8 cellular contexts compared by ENCODE assay signal in genomic region chr3:28916713-28917499, GRCh38.
DNase-seq lines count a peak whose midpoint lies in the region; ATAC-seq and TF ChIP-seq lines count a peak whose summit lies in the region.

No MANE protein-coding gene starts in this region.

- no peak overlapping the region for H2AFZ ChIP-seq in MM.1S (ENCODE audit: low read length)

- no peaks in the 10 kb centered on the region for H3K9me2 ChIP-seq in MM.1S (replicated peaks; ENCODE audit: insufficient read depth, low read length)

- H3K27ac Mint-ChIP-seq in activated CD4-positive, alpha-beta T cell treated with anti-CD3 and anti-CD28 coated beads, Interleukin-2, amount 10 ng/mL, durations not matched to agents 24 days and 14 days: no peak overlapping the region

- peaks cover 45% of the 10 kb centered on the region for H3K4me1 ChIP-seq in MM.1S (ENCODE audit: low read length)
- peaks cover 11% of the 10 kb centered on the region for H3K4me1 ChIP-seq in adipocyte (ENCODE audit: control insufficient read depth, insufficient read depth, low read length)
- peaks cover 0 to 27% (median 10%) of the 10 kb centered on the region in 9 donors for H3K4me1 ChIP-seq in heart right ventricle

- peaks cover 11% of the 10 kb centered on the region for H3K4me1 Mint-ChIP-seq in activated CD4-positive, alpha-beta T cell treated with anti-CD3 and anti-CD28 coated beads, Interleukin-2, amount 10 ng/mL, durations not matched to agents 24 days and 14 days

- H3K9ac ChIP-seq in MM.1S (ENCODE audit: low read length) (no peak overlapping the region), adipocyte (ENCODE audit: low read length) (peak overlapping the region; percentile 56)

- H3K27me3 Mint-ChIP-seq in activated CD4-positive, alpha-beta T cell treated with anti-CD3 and anti-CD28 coated beads, Interleukin-2, amount 10 ng/mL, durations not matched to agents 24 days and 14 days: peaks cover 7% of the 10 kb centered on the region

- peak; percentile 76 for DNase-seq in activated CD4-positive, alpha-beta T cell treated with anti-CD3 and anti-CD28 coated beads, Interleukin-2, amount 10 ng/mL, durations not matched to agents 24 days and 14 days
- DNase-seq in activated CD4-positive, alpha-beta T cell treated with anti-CD3 and anti-CD28 coated beads, Interleukin-2, amount 50 U/mL, for 1 hour: no peak
- DNase-seq in H7 (peak; percentile 21), MM.1S (peak; percentile 95), adipocyte (ENCODE audit: low read depth) (peak; percentile 79), heart right ventricle (peak; percentile 33 to 84), putamen (ENCODE audit: low spot score) (peak; percentile 83), NCI-H187 treated with DMSO at 0.1 percent for 48 hours (lab: John Stamatoyannopoulos, UW) (no peak)

- no peaks in the 10 kb centered on the region for H3K9me3 Mint-ChIP-seq in activated CD4-positive, alpha-beta T cell treated with anti-CD3 and anti-CD28 coated beads, Interleukin-2, amount 10 ng/mL, durations not matched to agents 24 days and 14 days

- TF ChIP-seq CTCF in MM.1S (IDR thresholded peaks at IDR 0.05; ENCODE audit: low read length): peak; percentile 72
- TF ChIP-seq CTCF in heart right ventricle (IDR thresholded peaks at IDR 0.05): peak; percentile 46 to 83 (median 70)

- peak overlapping the region; percentile 47; the same call in 1 of the 2 replicates for H3K4me2 ChIP-seq in MM.1S (ENCODE audit: low read depth, low read length)

- peak; percentile 93 to 97 (median 96) for ATAC-seq in heart right ventricle

- H3K36me3 Mint-ChIP-seq in activated CD4-positive, alpha-beta T cell treated with anti-CD3 and anti-CD28 coated beads, Interleukin-2, amount 10 ng/mL, durations not matched to agents 24 days and 14 days (ENCODE audit: low read depth): no peaks in the 10 kb centered on the region

- WGBS in heart right ventricle, 2 donors: 43 to 45% methylated on average over 16 of the region's 16 CpGs

- H4K20me1 ChIP-seq in MM.1S (ENCODE audit: insufficient read depth, low read length): no peaks in the 10 kb centered on the region

- H3K9me3 ChIP-seq in MM.1S (replicated peaks; ENCODE audit: insufficient read depth, low read length) (no peaks in the 10 kb centered on the region), adipocyte (ENCODE audit: control insufficient read depth, low read length) (no peaks in the 10 kb centered on the region), heart right ventricle (no peaks in the 10 kb centered on the region)

- H3K27ac ChIP-seq in MM.1S (ENCODE audit: low read length) (no peak overlapping the region; the same call in 1 of the 2 replicates), heart right ventricle (peak overlapping the region in 9 of 10 donors; percentile 13 to 70 (median 63))

- H3K4me3 Mint-ChIP-seq in activated CD4-positive, alpha-beta T cell treated with anti-CD3 and anti-CD28 coated beads, Interleukin-2, amount 10 ng/mL, durations not matched to agents 24 days and 14 days: no peak overlapping the region

- intact Hi-C loops in activated CD4-positive, alpha-beta T cell treated with anti-CD3 and anti-CD28 coated beads, Interleukin-2, amount 10 ng/mL, durations not matched to agents 24 days and 14 days (cut with micrococcal nuclease): loop anchor here (2.0 to 10.0 kb wide), 6 partner anchors 18 to 1288 kb away; no protein-coding TSS in a partner anchor
- intact Hi-C loops in heart right ventricle (cut with DNase I): loop anchor here in 7 of 10 donors (2.0 to 10.0 kb wide), 8 partner anchors 358 to 852 kb away; partner anchors contain the start of gene RBMS3 (in 2 of the 7)

- H3K27me3 ChIP-seq in H7 (ENCODE audit: control insufficient read depth, insufficient read depth, low read length): no peaks in the 10 kb centered on the region
- 0 out of 2 replicates have a peak, but pooled peaks cover 4% of the 10 kb centered on the region for H3K27me3 ChIP-seq in MM.1S (replicated peaks; ENCODE audit: insufficient read depth, low read length)
- no peaks in the 10 kb centered on the region for H3K27me3 ChIP-seq in adipocyte (replicated peaks; ENCODE audit: control insufficient read depth, insufficient read depth, low read length)
- no peaks in the 10 kb centered on the region for H3K27me3 ChIP-seq in heart right ventricle

- H3K4me3 ChIP-seq in H7 (ENCODE audit: insufficient read depth, low read depth, low read length): no peak overlapping the region
- H3K4me3 ChIP-seq in MM.1S (ENCODE audit: low read length): no peak overlapping the region; the same call in 1 of the 2 replicates
- H3K4me3 ChIP-seq in adipocyte (ENCODE audit: low read length): peak overlapping the region; percentile 68
- H3K4me3 ChIP-seq in heart right ventricle: peak overlapping the region in 7 of 10 donors; percentile 29 to 48 (median 39)

- H3F3A ChIP-seq in MM.1S (ENCODE audit: insufficient read depth, low read length): peaks cover 13% of the 10 kb centered on the region; the same call in 1 of the 2 replicates

- no peaks in the 10 kb centered on the region for H3K79me2 ChIP-seq in MM.1S (ENCODE audit: low read length)

- H3K36me3 ChIP-seq in H7 (replicated peaks; ENCODE audit: control insufficient read depth, insufficient read depth, low read length): no peaks in the 10 kb centered on the region
- H3K36me3 ChIP-seq in MM.1S (replicated peaks; ENCODE audit: insufficient read depth, low read length): no peaks in the 10 kb centered on the region
- H3K36me3 ChIP-seq in adipocyte (ENCODE audit: control insufficient read depth, insufficient read depth, low read length, severe bottlenecking): no peaks in the 10 kb centered on the region
- no peaks in the 10 kb centered on the region for H3K36me3 ChIP-seq in heart right ventricle

Comparison
In these comparisons a context has a peak if more than half of its experiments do, and no peak if none do; other contexts are left out.
1. DNase-seq: peak in activated CD4-positive, alpha-beta T cell treated with anti-CD3 and anti-CD28 coated beads, Interleukin-2, amount 10 ng/mL, durations not matched to agents 24 days and 14 days (single experiment), H7 (single experiment), MM.1S (single experiment), adipocyte (single experiment), heart right ventricle (2 of 2) and putamen (single experiment); none in activated CD4-positive, alpha-beta T cell treated with anti-CD3 and anti-CD28 coated beads, Interleukin-2, amount 50 U/mL, for 1 hour (single experiment) and NCI-H187 treated with DMSO at 0.1 percent for 48 hours (single experiment).
2. H3K4me3 ChIP-seq: peak in adipocyte (single experiment) and heart right ventricle (7 of 10); none in H7 (single experiment) and MM.1S (single experiment).